Comparison of ENCODE assay signal across 22 cellular contexts in genomic region chr12:85363382-85364190, GRCh38.
"Had no signal": no experiment of that assay in that cellular context is flagged by ENCODE, and none has a peak within 500 bp of the region (broad histone marks: within the 10 kb centered on the region; RNA-seq: fewer than 3 reads in every experiment).

No MANE protein-coding gene starts in this region.

- H3K27ac Mint-ChIP-seq: activated CD8-positive, alpha-beta T cell treated with anti-CD3 and anti-CD28 coated beads for 36 hours; activated naive CD8-positive, alpha-beta T cell treated with anti-CD3 and anti-CD28 coated beads for 36 hours; activated T-cell treated with anti-CD3 and anti-CD28 coated beads, Interleukin-2, amount 50 U/mL, for 72 hours; natural killer cell; progenitor cell of endocrine pancreas had no signal

- H3K36me3 Mint-ChIP-seq: activated naive CD8-positive, alpha-beta T cell treated with anti-CD3 and anti-CD28 coated beads for 36 hours; natural killer cell had no signal

- ATAC-seq: activated CD8-positive, alpha-beta T cell treated with anti-CD3 and anti-CD28 coated beads for 36 hours; activated T-cell treated with anti-CD3 and anti-CD28 coated beads, Interleukin-2, amount 50 U/mL, for 72 hours; gastroesophageal sphincter; left lobe of liver; natural killer cell; upper lobe of right lung had no signal

- H3K9me3 ChIP-seq: ascending aorta, esophagus squamous epithelium, gastroesophageal sphincter, right lobe of liver, SJCRH30, suprapubic skin, upper lobe of right lung had no signal

- H3K27ac ChIP-seq: ascending aorta, dorsolateral prefrontal cortex, esophagus squamous epithelium, gastroesophageal sphincter, hepatocyte, right lobe of liver, SJCRH30, suprapubic skin, upper lobe of right lung, VCaP had no signal

- H3K27me3 ChIP-seq: ascending aorta, esophagus squamous epithelium, gastroesophageal sphincter, hepatocyte, right lobe of liver, SJCRH30, suprapubic skin, upper lobe of right lung had no signal

- H3K4me1 Mint-ChIP-seq: activated naive CD8-positive, alpha-beta T cell treated with anti-CD3 and anti-CD28 coated beads for 36 hours; natural killer cell had no signal

- DNase-seq: activated CD4-positive, alpha-beta T cell treated with anti-CD3 and anti-CD28 coated beads for 4 hours; activated CD8-positive, alpha-beta memory T cell treated with anti-CD3 and anti-CD28 coated beads, Interleukin-2, amount 50 U/mL, for 4 hours; activated CD8-positive, alpha-beta T cell treated with anti-CD3 and anti-CD28 coated beads for 36 hours; activated gamma-delta T cell treated with Interleukin-2 at 50 U/mL for 16 hours; activated naive CD8-positive, alpha-beta T cell treated with anti-CD3 and anti-CD28 coated beads for 36 hours; activated T-cell treated with anti-CD3 and anti-CD28 coated beads, Interleukin-2, amount 50 U/mL, for 72 hours; dorsolateral prefrontal cortex; esophagus squamous epithelium; natural killer cell; nucleus accumbens; right lobe of liver; SJCRH30; stimulated activated CD4-positive, alpha-beta T cell treated with anti-CD3 and anti-CD28 coated beads, Interleukin-12 subunit alpha, Interleukin-12 subunit beta, amount 100 ng/mL, for 4 hours; stimulated activated naive CD4-positive, alpha-beta T cell treated with Interleukin-2 at 50 U/mL for 16 hours; upper lobe of right lung had no signal

- H3K36me3 ChIP-seq: ascending aorta, esophagus squamous epithelium, gastroesophageal sphincter, right lobe of liver, SJCRH30, suprapubic skin, upper lobe of right lung had no signal

- H3K4me3 ChIP-seq: ascending aorta, dorsolateral prefrontal cortex, esophagus squamous epithelium, gastroesophageal sphincter, hepatocyte, right lobe of liver, SJCRH30, suprapubic skin, upper lobe of right lung had no signal

- H3K4me3 Mint-ChIP-seq: activated CD8-positive, alpha-beta T cell treated with anti-CD3 and anti-CD28 coated beads for 36 hours; activated naive CD8-positive, alpha-beta T cell treated with anti-CD3 and anti-CD28 coated beads for 36 hours; activated T-cell treated with anti-CD3 and anti-CD28 coated beads, Interleukin-2, amount 50 U/mL, for 72 hours; natural killer cell had no signal

- H3K4me1 ChIP-seq: ascending aorta, esophagus squamous epithelium, gastroesophageal sphincter, right lobe of liver, suprapubic skin, upper lobe of right lung had no signal

- H3K27me3 Mint-ChIP-seq: activated CD8-positive, alpha-beta T cell treated with anti-CD3 and anti-CD28 coated beads for 36 hours; activated naive CD8-positive, alpha-beta T cell treated with anti-CD3 and anti-CD28 coated beads for 36 hours; progenitor cell of endocrine pancreas had no signal
